ENCODE assay signal across 15 cellular contexts in genomic region chr18:73232933-73233332, GRCh38.
DNase-seq lines count a peak whose midpoint lies in the region; ATAC-seq and TF ChIP-seq lines count a peak whose summit lies in the region.
"Had no signal": no experiment of that assay in that cellular context is flagged by ENCODE, and none has a peak within 500 bp of the region (broad histone marks: within the 10 kb centered on the region; RNA-seq: fewer than 3 reads in every experiment).

No MANE protein-coding gene starts in this region.

- no peak for TF ChIP-seq CTCF in foreskin fibroblast (IDR thresholded peaks at IDR 0.05; ENCODE audit: low read depth, low read length)

- ATAC-seq in GM18505 (IDR thresholded peaks at IDR 0.05; ENCODE audit: unreplicated experiment) (peak; percentile 72), GM19468 (IDR thresholded peaks at IDR 0.05; ENCODE audit: extremely low read depth, unreplicated experiment) (peak; percentile 75), HG02938 (IDR thresholded peaks at IDR 0.05; ENCODE audit: unreplicated experiment) (peak; percentile 77)
- ATAC-seq: stimulated activated effector memory CD8-positive, alpha-beta T cell treated with anti-CD3 and anti-CD28 coated beads, Interleukin-12 subunit alpha, Interleukin-12 subunit beta, amount 100 ng/mL, for 72 hours had no signal

- no peak for TF ChIP-seq POLR2A in GM18505 (IDR thresholded peaks at IDR 0.05; ENCODE audit: borderline replicate concordance, extremely low read depth, insufficient read depth, insufficient read length)

- H3K4me3 ChIP-seq in foreskin fibroblast (ENCODE audit: low read depth in 1 of 2, low read length in 2 of 2): no peak overlapping the region
- H3K4me3 ChIP-seq: esophagus muscularis mucosa had no signal

- DNase-seq in MV-4-11 (lab: John Stamatoyannopoulos, UW): peak; percentile 55
- no peak for DNase-seq in foreskin fibroblast
- DNase-seq in NCI-H345 (lab: John Stamatoyannopoulos, UW): no peak
- DNase-seq in cerebellar nuclear complex (lab: John Stamatoyannopoulos, UW): no peak
- DNase-seq in stimulated activated CD4-positive, alpha-beta T cell treated with anti-CD3 and anti-CD28 coated beads, Interleukin-2, amount 100 ng/mL, for 24 hours: no peak
- DNase-seq: C1 segment of cervical spinal cord; GOT3; NCI-H1436 treated with DMSO at 0.1 percent for 48 hours; NK-92 treated with Interleukin-12 subunit alpha and Interleukin-12 subunit beta, amount 100 ng/mL, for 24 hours; posterior cingulate gyrus had no signal
